In genomic region chr9:84278131-84278530, GRCh38 we compare ENCODE assay signal across 26 cellular contexts.
DNase-seq lines count a peak whose midpoint lies in the region; ATAC-seq and TF ChIP-seq lines count a peak whose summit lies in the region.
"Had no signal": no experiment of that assay in that cellular context is flagged by ENCODE, and none has a peak within 500 bp of the region (broad histone marks: within the 10 kb centered on the region; RNA-seq: fewer than 3 reads in every experiment).

No MANE protein-coding gene starts in this region.

- H3K27me3 ChIP-seq in HCT116 (ENCODE audit: insufficient read depth, low read length) = 0 out of 2 replicates have a peak, but pooled peaks cover 1% of the 10 kb centered on the region
- no peaks in the 10 kb centered on the region for H3K27me3 ChIP-seq in adipocyte (replicated peaks; ENCODE audit: control insufficient read depth, insufficient read depth, low read length)
- H3K27me3 ChIP-seq in gastroesophageal sphincter = peaks cover 9% of the 10 kb centered on the region
- H3K27me3 ChIP-seq: tibial artery had no signal

- TF ChIP-seq POLR2A in HCT116 (IDR thresholded peaks at IDR 0.05; ENCODE audit: borderline replicate concordance, extremely low read depth, insufficient read depth, insufficient read length) (no peak), gastroesophageal sphincter (IDR thresholded peaks at IDR 0.05) (no peak)

- H3K9me2 ChIP-seq in HCT116 (ENCODE audit: insufficient read depth) = no peaks in the 10 kb centered on the region

- TF ChIP-seq CTCF in HCT116 (IDR thresholded peaks at IDR 0.05 in 2 of 3, conservative IDR thresholded peaks at IDR 0.05 in 1 of 3; ENCODE audit: borderline replicate concordance in 1 of 3, insufficient read depth in 1 of 3, low read depth in 2 of 3, low read length in 2 of 3) (no peak), fibroblast of the aortic adventitia (IDR thresholded peaks at IDR 0.05; ENCODE audit: insufficient read depth, low read length) (no peak), gastroesophageal sphincter (IDR thresholded peaks at IDR 0.05) (no peak)

- no peaks in the 10 kb centered on the region for H3K36me3 ChIP-seq in HCT116 (ENCODE audit: control insufficient read depth in 1 of 2, insufficient read depth in 2 of 2, low read length in 2 of 2)
- no peaks in the 10 kb centered on the region for H3K36me3 ChIP-seq in adipocyte (ENCODE audit: control insufficient read depth, insufficient read depth, low read length, severe bottlenecking)
- H3K36me3 ChIP-seq in gastroesophageal sphincter = no peaks in the 10 kb centered on the region
- H3K36me3 ChIP-seq: HAP-1, tibial artery had no signal

- DNase-seq in A172 (ENCODE audit: low spot score) = peak; percentile 27
- DNase-seq in HCT116 (ENCODE audit: low read depth, low spot score) = no peak
- peak; percentile 19 for DNase-seq in adipocyte (ENCODE audit: low read depth)
- peak; percentile 14 for DNase-seq in fibroblast of the aortic adventitia (ENCODE audit: low read depth)
- DNase-seq in LoVo (ENCODE audit: low spot score) = no peak
- no peak for DNase-seq in posterior cingulate gyrus
- DNase-seq in HEK293T (ENCODE audit: extremely low spot score) = no peak
- DNase-seq: activated CD4-positive, alpha-beta T cell treated with anti-CD3 and anti-CD28 coated beads for 36 hours; activated CD8-positive, alpha-beta memory T cell treated with anti-CD3 and anti-CD28 coated beads, Interleukin-2, amount 10 ng/mL, durations not matched to agents 7 days and 5 days; aorta; effector memory CD8-positive, alpha-beta T cell; GF-D8; glutamatergic neuron; naive thymus-derived CD8-positive, alpha-beta T cell; NCI-H1092 treated with DMSO at 0.1 percent for 48 hours; NCI-H1930; NCI-H226; NCI-H748 treated with DMSO at 0.1 percent for 48 hours; SHP77; stimulated activated CD4-positive, alpha-beta T cell treated with anti-CD3 and anti-CD28 coated beads, Interleukin-12 subunit alpha, Interleukin-12 subunit beta, amount 100 ng/mL, for 4 hours; stimulated activated CD4-positive, alpha-beta T cell treated with anti-CD3 and anti-CD28 coated beads, Interleukin-4, amount 100 ng/mL, for 4 hours; T-cell; tibial artery had no signal

- WGBS in gastroesophageal sphincter (ENCODE audit: low coverage in 1 of 2), 2 donors = 55% methylated on average over 1 of the region's 1 CpG; no CpG with 5 or more reads in 1 of the 2 donors

- RAD21 ChIA-PET in HCT116 (lab: Charles Lee; ENCODE audit: low non-redundant PET in 1 of 2, low total read pairs in 2 of 2, uncharacterized antibody in 2 of 2, unreplicated experiment in 2 of 2) = interaction anchor here (0.5 to 0.6 kb wide), 2 partner anchors 14 to 17 kb away, joined by 3 read pairs; no protein-coding TSS in a partner anchor

- intact Hi-C loops in HCT116 (cut with micrococcal nuclease) = no loop called here
- intact Hi-C loops in posterior cingulate gyrus (cut with DNase I) = no loop called here

- H3K4me3 ChIP-seq in HCT116 (replicated peaks in 1 of 2; ENCODE audit: low read depth in 1 of 2, low read length in 2 of 2) = no peak overlapping the region
- H3K4me3 ChIP-seq in adipocyte (ENCODE audit: low read length) = no peak overlapping the region
- H3K4me3 ChIP-seq in fibroblast of the aortic adventitia (ENCODE audit: low read depth, low read length) = no peak overlapping the region
- no peak overlapping the region for H3K4me3 ChIP-seq in gastroesophageal sphincter
- H3K4me3 ChIP-seq: HAP-1, tibial artery had no signal

- no TSS peak for BruUV-seq in HCT116 (replicated peaks; lab: Mats Ljungman, UMichigan)

- TF ChIP-seq RAD21 in HCT116 (IDR thresholded peaks at IDR 0.05; ENCODE audit: low read depth) = no peak

- CTCF ChIA-PET in HCT116 (lab: Charles Lee) = interaction anchor here (1.6 to 3.1 kb wide), 2 partner anchors 16 to 17 kb away, joined by 4 to 14 read pairs; no protein-coding TSS in a partner anchor
- CTCF ChIA-PET in HEK293T (lab: Yijun Ruan, JAX) = interaction anchor here (1.3 kb wide), 1 partner anchor 35 kb away, joined by 3 read pairs; no protein-coding TSS in a partner anchor

- no peaks in the 10 kb centered on the region for H3K79me2 ChIP-seq in HCT116 (ENCODE audit: insufficient read depth, low read length)

- H3K4me2 ChIP-seq in HCT116 (ENCODE audit: low read length) = peak overlapping the region; percentile 57
- H3K4me2 ChIP-seq: KMS-11 had no signal

- H3K4me1 ChIP-seq in HCT116 (ENCODE audit: control insufficient read depth in 1 of 2, insufficient read depth in 2 of 2, low read length in 2 of 2) (peaks cover 0 to 17% of the 10 kb centered on the region in 2 experiments; a peak in 2 of 4 replicates), adipocyte (ENCODE audit: control insufficient read depth, insufficient read depth, low read length) (no peaks in the 10 kb centered on the region), gastroesophageal sphincter (no peaks in the 10 kb centered on the region)
- H3K4me1 ChIP-seq: HAP-1, tibial artery had no signal

- no peak for TF ChIP-seq EP300 in gastroesophageal sphincter (IDR thresholded peaks at IDR 0.05)

- no peaks in the 10 kb centered on the region for H4K20me1 ChIP-seq in HCT116 (ENCODE audit: insufficient read depth)

- POLR2A ChIA-PET in HCT116 (lab: Charles Lee) (interaction anchor here (0.6 to 1.1 kb wide), 4 partner anchors 14 to 343 kb away, joined by 3 to 4 read pairs (median 4); partner anchors contain the start of genes HNRNPK and RMI1), HEK293T (lab: Yijun Ruan, JAX) (no interaction called here)

- H3K9me3 ChIP-seq in HCT116 (ENCODE audit: control insufficient read depth in 1 of 2, insufficient read depth in 1 of 2, low read depth in 1 of 2, low read length in 2 of 2) (no peaks in the 10 kb centered on the region), adipocyte (ENCODE audit: control insufficient read depth, low read length) (no peaks in the 10 kb centered on the region), gastroesophageal sphincter (no peaks in the 10 kb centered on the region)
- H3K9me3 ChIP-seq: HAP-1, tibial artery had no signal

- H3K27ac ChIP-seq in HCT116 (ENCODE audit: low read depth, low read length) = no peak overlapping the region
- H3K27ac ChIP-seq in gastroesophageal sphincter = no peak overlapping the region
- H3K27ac ChIP-seq: KMS-11, tibial artery had no signal

- no peak overlapping the region for H2AFZ ChIP-seq in HCT116 (ENCODE audit: low read depth, low read length, poor library complexity, severe bottlenecking)

- no peak overlapping the region for H3K9ac ChIP-seq in HCT116 (ENCODE audit: low read length)
- H3K9ac ChIP-seq in adipocyte (ENCODE audit: low read length) = no peak overlapping the region
- H3K9ac ChIP-seq: KMS-11 had no signal

- ATAC-seq in HCT116 = no peak
- no peak for ATAC-seq in gastroesophageal sphincter
- ATAC-seq: activated CD4-positive, alpha-beta T cell treated with anti-CD3 and anti-CD28 coated beads for 36 hours; activated CD8-positive, alpha-beta memory T cell treated with anti-CD3 and anti-CD28 coated beads, Interleukin-2, amount 10 ng/mL, durations not matched to agents 7 days and 5 days; effector memory CD8-positive, alpha-beta T cell; naive thymus-derived CD8-positive, alpha-beta T cell; T-cell had no signal

TF ChIP-seq in HCT116, 20 proteins besides CTCF, POLR2A, EP300 and RAD21 (continues in another document):
- TF ChIP-seq FOSL1 (IDR thresholded peaks at IDR 0.05; ENCODE audit: low read depth) = no peak
- no peak for TF ChIP-seq ZNF274 (IDR thresholded peaks at IDR 0.05; ENCODE audit: low read depth, low read length)
- TF ChIP-seq CBX3 (IDR thresholded peaks at IDR 0.05; ENCODE audit: low read depth) = no peak
- no peak for TF ChIP-seq YY1 (IDR thresholded peaks at IDR 0.05; ENCODE audit: extremely low read depth, insufficient replicate concordance, low read depth, low read length)
- no peak for TF ChIP-seq ZFX (IDR thresholded peaks at IDR 0.05)
- TF ChIP-seq EZH2phosphoT487 (IDR thresholded peaks at IDR 0.05; ENCODE audit: borderline replicate concordance) = no peak
- no peak for TF ChIP-seq SP1 (IDR thresholded peaks at IDR 0.05; ENCODE audit: low read depth)

TF ChIP-seq in HEK293T, 16 proteins besides CTCF, POLR2A, EP300 and RAD21:
- TF ChIP-seq ELF4 (IDR thresholded peaks at IDR 0.05) = no peak
- TF ChIP-seq FOXM1 (IDR thresholded peaks at IDR 0.05; ENCODE audit: borderline replicate concordance) = no peak
- no peak for TF ChIP-seq FOXA1 (IDR thresholded peaks at IDR 0.05)
- TF ChIP-seq PKNOX1 (IDR thresholded peaks at IDR 0.05) = no peak
- no peak for TF ChIP-seq TARDBP (IDR thresholded peaks at IDR 0.05)
- no peak for TF ChIP-seq CTBP1 (IDR thresholded peaks at IDR 0.05; ENCODE audit: borderline replicate concordance)
- TF ChIP-seq SUZ12 (IDR thresholded peaks at IDR 0.05) = no peak
- TF ChIP-seq LEF1 (IDR thresholded peaks at IDR 0.05; ENCODE audit: borderline replicate concordance) = no peak
- no peak for TF ChIP-seq BHLHE40 (IDR thresholded peaks at IDR 0.05; ENCODE audit: borderline replicate concordance)
- no peak for TF ChIP-seq ARNT (IDR thresholded peaks at IDR 0.05)
- TF ChIP-seq FOXK2 (IDR thresholded peaks at IDR 0.05) = no peak
- TF ChIP-seq L3MBTL2 (conservative IDR thresholded peaks at IDR 0.05) = no peak
- no peak for TF ChIP-seq HDGF (IDR thresholded peaks at IDR 0.05; ENCODE audit: borderline replicate concordance)
- no peak for TF ChIP-seq ZNF384 (IDR thresholded peaks at IDR 0.05)
- TF ChIP-seq NFRKB (IDR thresholded peaks at IDR 0.05) = no peak
- TF ChIP-seq SP1 (IDR thresholded peaks at IDR 0.05) = no peak

Comparison
In these comparisons a context has a peak if more than half of its experiments do, and no peak if none do; other contexts are left out.
1. DNase-seq: peak in A172 (single experiment), adipocyte (single experiment) and fibroblast of the aortic adventitia (single experiment); none in HCT116 (single experiment), LoVo (single experiment), posterior cingulate gyrus (0 of 10) and HEK293T (single experiment).